32 cellular contexts compared by ENCODE assay signal in genomic region chr14:77364146-77364545, GRCh38. TPM values are rescaled to one million over a fixed set of nuclear protein-coding genes. Genes with fewer than 3 reads are reported as not detected.
DNase-seq lines count a peak whose midpoint lies in the region; ATAC-seq and TF ChIP-seq lines count a peak whose summit lies in the region.
"Had no signal": no experiment of that assay in that cellular context is flagged by ENCODE, and none has a peak within 500 bp of the region (broad histone marks: within the 10 kb centered on the region; RNA-seq: fewer than 3 reads in every experiment).

No MANE protein-coding gene starts in this region.

- H2AK5ac ChIP-seq in H9 (ENCODE audit: insufficient read length, low read length), result no peak overlapping the region

- no peak overlapping the region for H2BK5ac ChIP-seq in H9 (ENCODE audit: insufficient read length, low read length)

- H3K9ac ChIP-seq in H9 (ENCODE audit: extremely low read depth, insufficient read length, low read length), result no peak overlapping the region

- H3K23ac ChIP-seq in H9 (ENCODE audit: insufficient read length, low read depth, low read length), result no peak overlapping the region

- H4K20me1 ChIP-seq in H9 (ENCODE audit: control insufficient read depth, insufficient read depth, insufficient read length), result no peaks in the 10 kb centered on the region

- peak; percentile 19 for DNase-seq in amniotic epithelial cell (ENCODE audit: low read depth)
- DNase-seq in stimulated activated naive B cell treated with anti-CD40 and anti-IgM and Interleukin-4, amounts not matched to agents 10 μg/mL and 1 μg/mL and 100 μg/mL, for 72 hours, result no peak
- no peak for DNase-seq in NCI-H187 (lab: John Stamatoyannopoulos, UW)
- DNase-seq in activated effector memory CD4-positive, alpha-beta T cell treated with anti-CD3 and anti-CD28 coated beads, Interleukin-2, amount 50 U/mL, for 16 hours, result no peak
- DNase-seq in H9, result no peak
- DNase-seq: activated CD4-positive, alpha-beta T cell treated with anti-CD3 and anti-CD28 coated beads, Interleukin-2, amount 50 U/mL, for 4 hours; activated CD4-positive, CD25-positive, alpha-beta regulatory T cell; activated naive CD4-positive, alpha-beta T cell treated with anti-CD3 and anti-CD28 coated beads, Interleukin-2, amount 10 ng/mL, durations not matched to agents 7 days and 5 days; DND-41; effector CD8-positive, alpha-beta T cell; glutamatergic neuron; KBM-7; naive B cell; NCI-H1694; NCI-H2171 treated with DMSO at 0.1 percent for 48 hours; NCI-H524 treated with DMSO at 0.1 percent for 48 hours; SHP77; sigmoid colon; stimulated activated CD4-positive, alpha-beta T cell treated with anti-CD3 and anti-CD28 coated beads, Interleukin-4, amount 100 ng/mL, for 4 hours; stimulated activated naive CD4-positive, alpha-beta T cell; T1000 had no signal

- no peaks in the 10 kb centered on the region for H3K27me3 ChIP-seq in H9 (ENCODE audit: insufficient read depth, low read length)
- H3K27me3 ChIP-seq: breast epithelium, neutrophil, sigmoid colon had no signal

- H2BK120ac ChIP-seq in H9 (ENCODE audit: low read depth, low read length, poor library complexity, severe bottlenecking), result no peak overlapping the region

- no peaks in the 10 kb centered on the region for H3K9me3 ChIP-seq in H9 (ENCODE audit: control insufficient read depth, low read depth, low read length)
- H3K9me3 ChIP-seq: breast epithelium, neutrophil, sigmoid colon had no signal

- no peak overlapping the region for H3K14ac ChIP-seq in H9 (ENCODE audit: insufficient read depth, low read length)

- no peak overlapping the region for H3K4ac ChIP-seq in H9 (ENCODE audit: low read depth, low read length)

- H4K8ac ChIP-seq in H9 (replicated peaks; ENCODE audit: insufficient read length, low read depth, low read length), result no peak overlapping the region

- no peak overlapping the region for H2AFZ ChIP-seq in H9 (ENCODE audit: low read length)

- no peak overlapping the region for H2BK12ac ChIP-seq in H9 (ENCODE audit: insufficient read length, low read depth, low read length)

- no peak overlapping the region for H2BK20ac ChIP-seq in H9 (ENCODE audit: low read depth, low read length, poor library complexity, severe bottlenecking)

- no peak overlapping the region for H4K91ac ChIP-seq in H9 (ENCODE audit: insufficient read length, low read depth, low read length)

- no peak overlapping the region for H3K18ac ChIP-seq in H9 (ENCODE audit: insufficient read length, low read depth, low read length)

- ATAC-seq in GM19397 (IDR thresholded peaks at IDR 0.05; ENCODE audit: unreplicated experiment) (peak; percentile 67), HG03135 (IDR thresholded peaks at IDR 0.05; ENCODE audit: unreplicated experiment) (peak; percentile 52)
- peak; percentile 33 to 58 for ATAC-seq in stimulated activated naive B cell treated with anti-CD40 and anti-IgM and Interleukin-4, amounts not matched to agents 10 μg/mL and 1 μg/mL and 100 μg/mL, for 72 hours (replicated peaks)
- ATAC-seq: HCT116, Panc1 had no signal

- H3K79me2 ChIP-seq in H9 (ENCODE audit: insufficient read depth, low read length), result no peaks in the 10 kb centered on the region

- no peak overlapping the region for H3K56ac ChIP-seq in H9 (ENCODE audit: insufficient read length, low read depth, low read length)

- WGBS in H9 (ENCODE audit: extremely low coverage, insufficient read length, low lambda C conversion rate), result no CpG with 5 or more reads among the region's 3 CpGs

- H3K27ac Mint-ChIP-seq in stimulated activated naive B cell treated with anti-CD40 and anti-IgM and Interleukin-4, amounts not matched to agents 10 μg/mL and 1 μg/mL and 100 μg/mL, for 72 hours, result no peak overlapping the region
- peak overlapping the region in 1 of 3 experiments; percentile 28; a peak in 1 of 7 replicates for H3K27ac Mint-ChIP-seq in H9
- H3K27ac Mint-ChIP-seq: activated naive CD4-positive, alpha-beta T cell treated with anti-CD3 and anti-CD28 coated beads, Interleukin-2, amount 10 ng/mL, durations not matched to agents 7 days and 5 days; mesothelial cell of epicardium; progenitor cell of endocrine pancreas had no signal

- H3K23me2 ChIP-seq in H9 (ENCODE audit: insufficient read length, low read depth, low read length, poor library complexity, severe bottlenecking), result no peaks in the 10 kb centered on the region

- no peak overlapping the region for H3K27ac ChIP-seq in H9 (ENCODE audit: insufficient read length, low read depth, low read length)
- H3K27ac ChIP-seq: breast epithelium, C4-2B, epithelial cell of prostate, neutrophil, sigmoid colon had no signal

- peaks cover 0 to 1% of the 10 kb centered on the region in 2 donors for H3K9me3 Mint-ChIP-seq in stimulated activated naive B cell treated with anti-CD40 and anti-IgM and Interleukin-4, amounts not matched to agents 10 μg/mL and 1 μg/mL and 100 μg/mL, for 72 hours
- no peaks in the 10 kb centered on the region for H3K9me3 Mint-ChIP-seq in H9
- H3K9me3 Mint-ChIP-seq: activated naive CD4-positive, alpha-beta T cell treated with anti-CD3 and anti-CD28 coated beads, Interleukin-2, amount 10 ng/mL, durations not matched to agents 7 days and 5 days had no signal

- no peak overlapping the region for H4K5ac ChIP-seq in H9 (ENCODE audit: insufficient read length, low read depth, low read length)

- no peaks in the 10 kb centered on the region for H3K79me1 ChIP-seq in H9 (ENCODE audit: insufficient read depth, low read depth, low read length, poor library complexity, severe bottlenecking)

- H3K27me3 Mint-ChIP-seq in stimulated activated naive B cell treated with anti-CD40 and anti-IgM and Interleukin-4, amounts not matched to agents 10 μg/mL and 1 μg/mL and 100 μg/mL, for 72 hours, result no peaks in the 10 kb centered on the region
- no peaks in the 10 kb centered on the region for H3K27me3 Mint-ChIP-seq in H9 (ENCODE audit: low read depth)
- H3K27me3 Mint-ChIP-seq: activated naive CD4-positive, alpha-beta T cell treated with anti-CD3 and anti-CD28 coated beads, Interleukin-2, amount 10 ng/mL, durations not matched to agents 7 days and 5 days; naive B cell; progenitor cell of endocrine pancreas had no signal

- H3K4me3 Mint-ChIP-seq in stimulated activated naive B cell treated with anti-CD40 and anti-IgM and Interleukin-4, amounts not matched to agents 10 μg/mL and 1 μg/mL and 100 μg/mL, for 72 hours, result no peak overlapping the region
- H3K4me3 Mint-ChIP-seq in H9, result no peak overlapping the region
- H3K4me3 Mint-ChIP-seq: activated naive CD4-positive, alpha-beta T cell treated with anti-CD3 and anti-CD28 coated beads, Interleukin-2, amount 10 ng/mL, durations not matched to agents 7 days and 5 days; mesothelial cell of epicardium; naive B cell had no signal

- H3K4me2 ChIP-seq in H9 (ENCODE audit: insufficient read depth, insufficient read length, low read length), result no peak overlapping the region

- TF ChIP-seq CTCF in H9 (conservative IDR thresholded peaks at IDR 0.05), result no peak

- H3K4me1 Mint-ChIP-seq in stimulated activated naive B cell treated with anti-CD40 and anti-IgM and Interleukin-4, amounts not matched to agents 10 μg/mL and 1 μg/mL and 100 μg/mL, for 72 hours, result peaks cover 46 to 71% of the 10 kb centered on the region in 2 donors
- no peaks in the 10 kb centered on the region; a peak in 1 of 4 replicates for H3K4me1 Mint-ChIP-seq in H9
- H3K4me1 Mint-ChIP-seq: mesothelial cell of epicardium had no signal

- H3K4me1 ChIP-seq in H9 (ENCODE audit: insufficient read depth, low read length), result no peaks in the 10 kb centered on the region
- H3K4me1 ChIP-seq: breast epithelium, sigmoid colon had no signal

- H2BK15ac ChIP-seq in H9 (ENCODE audit: low read depth, low read length), result no peak overlapping the region

- peaks cover 25 to 33% of the 10 kb centered on the region in 2 donors for H3K36me3 Mint-ChIP-seq in stimulated activated naive B cell treated with anti-CD40 and anti-IgM and Interleukin-4, amounts not matched to agents 10 μg/mL and 1 μg/mL and 100 μg/mL, for 72 hours
- no peaks in the 10 kb centered on the region for H3K36me3 Mint-ChIP-seq in H9 (ENCODE audit: insufficient read depth in 1 of 3, low read depth in 3 of 3)

- H3T11ph ChIP-seq in H9 (ENCODE audit: low read length), result no peak overlapping the region

RNA-seq across cellular contexts. Expression of gene TMED8, which starts 12.7 kb away (rescaled TPM):
- total RNA-seq in H9 (2021), result 9.1 and 9.5 TPM in 2 replicates

RNA-seq across cellular contexts. Expression of gene SAMD15, which starts 13.0 kb away (rescaled TPM):
- 1.1 and 2.7 TPM in 2 replicates for total RNA-seq in H9 (2021)

RNA-seq across cellular contexts. Expression of gene GSTZ1, which starts 43.3 kb away (rescaled TPM):
- total RNA-seq in H9 (2021), result 38.6 and 42.3 TPM in 2 replicates

RNA-seq across cellular contexts. Expression of gene POMT2, which starts 43.5 kb away (rescaled TPM):
- 19.9 and 25.2 TPM in 2 replicates for total RNA-seq in H9 (2021)

RNA-seq across cellular contexts. Expression of gene NOXRED1, which starts 59.2 kb away (rescaled TPM):
- not detected in 2 replicates for total RNA-seq in H9 (2021)
- total RNA-seq: HT1080 had no signal
